Comparison of ENCODE assay signal across 8 cellular contexts in genomic region chr14:75064205-75064567, GRCh38. TPM values are rescaled to one million over a fixed set of nuclear protein-coding genes. Genes with fewer than 3 reads are reported as not detected.
DNase-seq lines count a peak whose midpoint lies in the region; ATAC-seq and TF ChIP-seq lines count a peak whose summit lies in the region.

No MANE protein-coding gene starts in this region.

- peaks cover 0 to 13% of the 10 kb centered on the region in 2 experiments for H3K36me3 ChIP-seq in SK-N-SH (replicated peaks in 1 of 2; ENCODE audit: control insufficient read depth in 1 of 2, insufficient read depth in 2 of 2, low read length in 1 of 2)

- peaks cover 26% of the 10 kb centered on the region for H3F3A ChIP-seq in SK-N-SH (replicated peaks; ENCODE audit: insufficient read depth)

- ATAC-seq in SK-N-SH treated with all-trans-retinoic acid at 6 μM for 48 hours (no peak), foreskin keratinocyte (peak; percentile 11), HG03196 (IDR thresholded peaks at IDR 0.05; ENCODE audit: unreplicated experiment) (no peak)
- peak; percentile 44 for ATAC-seq in stimulated activated naive CD8-positive, alpha-beta T cell treated with anti-CD3 and anti-CD28 coated beads, Interleukin-15, amount 100 ng/mL, for 72 hours

- TF ChIP-seq CTCF in SK-N-SH (IDR thresholded peaks at IDR 0.05): no peak
- no peak for TF ChIP-seq CTCF in RWPE1 (conservative IDR thresholded peaks at IDR 0.05; ENCODE audit: low read depth)
- TF ChIP-seq CTCF in foreskin keratinocyte (conservative IDR thresholded peaks at IDR 0.05): no peak

- no peaks in the 10 kb centered on the region for H4K20me1 ChIP-seq in SK-N-SH (ENCODE audit: insufficient read depth)

- H3K4me1 ChIP-seq in SK-N-SH (ENCODE audit: control insufficient read depth in 1 of 2, insufficient read depth in 2 of 2, low read depth in 1 of 2, low read length in 1 of 2) (peaks cover 0 to 8% of the 10 kb centered on the region in 2 experiments; a peak in 1 of 4 replicates), foreskin keratinocyte (peaks cover 10% of the 10 kb centered on the region)

- H3K79me2 ChIP-seq in SK-N-SH (ENCODE audit: insufficient read depth): peaks cover 54% of the 10 kb centered on the region

- H2AFZ ChIP-seq in SK-N-SH (ENCODE audit: low read depth): peak overlapping the region; percentile 75

- H3K27ac Mint-ChIP-seq in stimulated activated naive CD8-positive, alpha-beta T cell treated with anti-CD3 and anti-CD28 coated beads, Interleukin-15, amount 100 ng/mL, for 72 hours: peak overlapping the region in 1 of 2 donors; percentile 98

- H3K9me2 ChIP-seq in SK-N-SH: no peaks in the 10 kb centered on the region

- H3K9me3 Mint-ChIP-seq in stimulated activated naive CD8-positive, alpha-beta T cell treated with anti-CD3 and anti-CD28 coated beads, Interleukin-15, amount 100 ng/mL, for 72 hours: no peaks in the 10 kb centered on the region

- no peaks in the 10 kb centered on the region for H3K27me3 ChIP-seq in SK-N-SH (ENCODE audit: insufficient read depth)
- H3K27me3 ChIP-seq in foreskin keratinocyte: no peaks in the 10 kb centered on the region

- WGBS in SK-N-SH (ENCODE audit: low lambda C conversion rate): 59% methylated on average over 8 of the region's 8 CpGs

- no peaks in the 10 kb centered on the region for H3K27me3 Mint-ChIP-seq in stimulated activated naive CD8-positive, alpha-beta T cell treated with anti-CD3 and anti-CD28 coated beads, Interleukin-15, amount 100 ng/mL, for 72 hours

- peak overlapping the region; percentile 96 to 99 for H3K4me3 Mint-ChIP-seq in stimulated activated naive CD8-positive, alpha-beta T cell treated with anti-CD3 and anti-CD28 coated beads, Interleukin-15, amount 100 ng/mL, for 72 hours

- 0 out of 2 replicates have a peak, but pooled peaks cover 5% of the 10 kb centered on the region for H3K9me3 ChIP-seq in SK-N-SH

- no peak for TF ChIP-seq RAD21 in SK-N-SH (IDR thresholded peaks at IDR 0.05; ENCODE audit: low read length)

- H3K4me1 Mint-ChIP-seq in stimulated activated naive CD8-positive, alpha-beta T cell treated with anti-CD3 and anti-CD28 coated beads, Interleukin-15, amount 100 ng/mL, for 72 hours: peaks cover 29% of the 10 kb centered on the region

- CTCF ChIA-PET in SK-N-SH (lab: Yijun Ruan, JAX) (interaction anchor here (0.9 to 5.6 kb wide), 11 partner anchors 10 to 497 kb away, joined by 3 to 26 read pairs (median 4); partner anchors contain the start of gene MLH3), RWPE1 (lab: Yijun Ruan, JAX) (interaction anchor here (0.6 to 0.9 kb wide), 4 partner anchors 27 to 235 kb away, joined by 3 to 4 read pairs (median 3); no protein-coding TSS in a partner anchor)

- POLR2A ChIA-PET in SK-N-SH (lab: Yijun Ruan, JAX) (no interaction called here), RWPE1 (lab: Yijun Ruan, JAX; ENCODE audit: low non-redundant PET) (interaction anchor here (0.6 to 0.8 kb wide), 3 partner anchors 119 to 1847 kb away, joined by 3 to 5 read pairs (median 4); no protein-coding TSS in a partner anchor)

- H3K4me3 ChIP-seq in SK-N-SH (ENCODE audit: low read depth in 2 of 2, low read length in 1 of 2): peak overlapping the region; percentile 71 to 78

- no peak for TF ChIP-seq EP300 in SK-N-SH (IDR thresholded peaks at IDR 0.05; ENCODE audit: borderline replicate concordance in 1 of 2, low read depth in 1 of 2, low read length in 1 of 2)

- DNase-seq in SK-N-SH (no peak), RWPE1 (ENCODE audit: low spot score) (no peak), foreskin keratinocyte (no peak), LoVo (ENCODE audit: low spot score) (no peak), DMS53 (lab: John Stamatoyannopoulos, UW) (no peak)
- DNase-seq in stimulated activated naive CD8-positive, alpha-beta T cell treated with anti-CD3 and anti-CD28 coated beads, Interleukin-15, amount 100 ng/mL, for 72 hours: no peak

- H3K4me2 ChIP-seq in SK-N-SH: peak overlapping the region; percentile 92

- H3K27ac ChIP-seq in SK-N-SH (ENCODE audit: low read depth in 2 of 2, low read length in 1 of 2) (peak overlapping the region in 1 of 2 experiments; percentile 5; a peak in 1 of 4 replicates), RWPE1 (peak overlapping the region; percentile 89), foreskin keratinocyte (peak overlapping the region; percentile 30)

- H3K9ac ChIP-seq in SK-N-SH: peak overlapping the region; percentile 69; the same call in 1 of the 2 replicates

TF ChIP-seq in SK-N-SH, 30 proteins besides CTCF, POLR2A, EP300 and RAD21 (continues in another document):
- TF ChIP-seq IRF3 (IDR thresholded peaks at IDR 0.05; ENCODE audit: low read depth, low read length): no peak
- no peak for TF ChIP-seq TAF1 (IDR thresholded peaks at IDR 0.05; ENCODE audit: borderline replicate concordance, low read depth, low read length)
- no peak for TF ChIP-seq POLR2AphosphoS5 (IDR thresholded peaks at IDR 0.05; ENCODE audit: low read depth, low read length)
- TF ChIP-seq RXRA (IDR thresholded peaks at IDR 0.05; ENCODE audit: borderline replicate concordance, low read depth): no peak
- no peak for TF ChIP-seq USF1 (IDR thresholded peaks at IDR 0.05; ENCODE audit: borderline replicate concordance, low read depth)
- TF ChIP-seq RCOR1 (IDR thresholded peaks at IDR 0.05; ENCODE audit: low read length): no peak
- TF ChIP-seq ELF1 (IDR thresholded peaks at IDR 0.05): no peak
- TF ChIP-seq EZH2phosphoT487 (IDR thresholded peaks at IDR 0.05; ENCODE audit: borderline replicate concordance, low read depth): no peak

TF ChIP-seq in SK-N-SH treated with all-trans-retinoic acid at 6 μM for 48 hours, 23 proteins besides CTCF, POLR2A, EP300 and RAD21 (continues in another document):
- TF ChIP-seq PATZ1 (CRISPR knock-in tag; IDR thresholded peaks at IDR 0.05; ENCODE audit: borderline replicate concordance): no peak
- TF ChIP-seq GLIS3 (CRISPR knock-in tag; IDR thresholded peaks at IDR 0.05): no peak
- TF ChIP-seq BACH2 (CRISPR knock-in tag; IDR thresholded peaks at IDR 0.05; ENCODE audit: borderline replicate concordance): no peak
- no peak for TF ChIP-seq ZNF8 (CRISPR knock-in tag; IDR thresholded peaks at IDR 0.05)
- TF ChIP-seq PPARA (CRISPR knock-in tag; IDR thresholded peaks at IDR 0.05; ENCODE audit: borderline replicate concordance): no peak
- TF ChIP-seq CSDC2 (CRISPR knock-in tag; IDR thresholded peaks at IDR 0.05): no peak
- TF ChIP-seq ZFP30 (CRISPR knock-in tag; IDR thresholded peaks at IDR 0.05): no peak
- no peak for TF ChIP-seq TSHZ2 (CRISPR knock-in tag; IDR thresholded peaks at IDR 0.05)
- TF ChIP-seq ESRRG (CRISPR knock-in tag; IDR thresholded peaks at IDR 0.05): no peak
- TF ChIP-seq ZNF70 (CRISPR knock-in tag; IDR thresholded peaks at IDR 0.05): no peak
- TF ChIP-seq OSR1 (CRISPR knock-in tag; IDR thresholded peaks at IDR 0.05): no peak
- no peak for TF ChIP-seq ISL1 (CRISPR knock-in tag; IDR thresholded peaks at IDR 0.05)
- no peak for TF ChIP-seq TOX (CRISPR knock-in tag; IDR thresholded peaks at IDR 0.05; ENCODE audit: borderline replicate concordance)

RNA-seq across cellular contexts. Expression of gene ACYP1, which starts 0.4 kb away (rescaled TPM):
- 53.5 and 70.1 TPM in 2 replicates for polyA plus RNA-seq in SK-N-SH (2012; rRNA removed)
- polyA plus RNA-seq in SK-N-SH (2012; cell fraction: cytosol; rRNA removed): 86.5 and 95.9 TPM in 2 replicates
- polyA plus RNA-seq in SK-N-SH (2012; cell fraction: nucleus; rRNA removed): 26.7 and 40.9 TPM in 2 replicates
- 13.3 and 14.8 TPM in 2 replicates for total RNA-seq in foreskin keratinocyte
- polyA plus RNA-seq in foreskin keratinocyte: 19.4 and 21.0 TPM in 2 replicates

RNA-seq across cellular contexts. Expression of gene ZC2HC1C, which starts 5.3 kb away (rescaled TPM):
- polyA plus RNA-seq in SK-N-SH (2012; rRNA removed): 1.2 and 1.4 TPM in 2 replicates
- 1.2 TPM in 2 replicates for polyA plus RNA-seq in SK-N-SH (2012; cell fraction: cytosol; rRNA removed)
- polyA plus RNA-seq in SK-N-SH (2012; cell fraction: nucleus; rRNA removed): 1.2 and 2.8 TPM in 2 replicates
- 0.78 and 1.5 TPM in 2 replicates for total RNA-seq in foreskin keratinocyte
- polyA plus RNA-seq in foreskin keratinocyte: 0.94 TPM in 2 replicates

RNA-seq across cellular contexts. Expression of gene MLH3, which starts 12.9 kb away (rescaled TPM):
- polyA plus RNA-seq in SK-N-SH (2012; rRNA removed): 3.8 and 4.7 TPM in 2 replicates
- polyA plus RNA-seq in SK-N-SH (2012; cell fraction: cytosol; rRNA removed): 2.9 and 3.8 TPM in 2 replicates
- 12.6 and 15.9 TPM in 2 replicates for polyA plus RNA-seq in SK-N-SH (2012; cell fraction: nucleus; rRNA removed)
- total RNA-seq in foreskin keratinocyte: 12.2 and 14.9 TPM in 2 replicates
- polyA plus RNA-seq in foreskin keratinocyte: 5.5 and 7.7 TPM in 2 replicates

Comparison
In these comparisons a context has a peak if more than half of its experiments do, and no peak if none do; other contexts are left out.
1. ATAC-seq: peak in foreskin keratinocyte (single experiment) and stimulated activated naive CD8-positive, alpha-beta T cell treated with anti-CD3 and anti-CD28 coated beads, Interleukin-15, amount 100 ng/mL, for 72 hours (single experiment); none in SK-N-SH treated with all-trans-retinoic acid at 6 μM for 48 hours (single experiment) and HG03196 (single experiment).